10 cellular contexts compared by ENCODE assay signal in genomic region chr14:100827140-100827517, GRCh38. TPM values are rescaled to one million over a fixed set of nuclear protein-coding genes. Genes with fewer than 3 reads are reported as not detected.
DNase-seq lines count a peak whose midpoint lies in the region; ATAC-seq and TF ChIP-seq lines count a peak whose summit lies in the region.
"Had no signal": no experiment of that assay in that cellular context is flagged by ENCODE, and none has a peak within 500 bp of the region (broad histone marks: within the 10 kb centered on the region; RNA-seq: fewer than 3 reads in every experiment).

No MANE protein-coding gene starts in this region.

- H3K9me3 ChIP-seq in ascending aorta, result no peaks in the 10 kb centered on the region
- H3K9me3 ChIP-seq in heart left ventricle, result peaks cover 0 to 7% (median 0%) of the 10 kb centered on the region in 12 donors
- peaks cover 0 to 34% (median 8%) of the 10 kb centered on the region in 4 donors for H3K9me3 ChIP-seq in stomach
- no peaks in the 10 kb centered on the region for H3K9me3 ChIP-seq in T-helper 17 cell (ENCODE audit: control insufficient read depth, low read length, poor library complexity, severe bottlenecking)

- peaks cover 35% of the 10 kb centered on the region for H3K9me3 Mint-ChIP-seq in nephron progenitor cell

- DNase-seq in GM13977 (ENCODE audit: low spot score) (no peak), ascending aorta (ENCODE audit: low spot score in 2 of 2) (no peak), heart left ventricle (no peak), stomach (no peak), nephron progenitor cell (no peak), T-helper 17 cell (no peak)
- DNase-seq: cortex of kidney, NCI-H187 treated with DMSO at 0.1 percent for 48 hours had no signal

- peaks cover 14% of the 10 kb centered on the region for H3K36me3 Mint-ChIP-seq in nephron progenitor cell (ENCODE audit: low read depth)
- peaks cover 6% of the 10 kb centered on the region for H3K36me3 Mint-ChIP-seq in T-helper 17 cell (ENCODE audit: low read depth)

- TF ChIP-seq POLR2A in heart left ventricle (IDR thresholded peaks at IDR 0.05) (no peak), stomach (IDR thresholded peaks at IDR 0.05) (no peak)

- 52 to 81% (median 58%) methylated on average over 25 of the region's 25 CpGs for WGBS in heart left ventricle, 4 donors
- whole genome bisulfite sequencing in stomach, 5 donors, result 45 to 57% (median 52%) methylated on average over 25 of the region's 25 CpGs

- no peak for ATAC-seq in heart left ventricle
- no peak for ATAC-seq in GM21390 (IDR thresholded peaks at IDR 0.05; ENCODE audit: unreplicated experiment)
- no peak for ATAC-seq in HG03196 (IDR thresholded peaks at IDR 0.05; ENCODE audit: unreplicated experiment)
- ATAC-seq in T-helper 17 cell, result no peak

- intact Hi-C loops in ascending aorta (cut with DNase I), result no loop called here
- intact Hi-C loops in heart left ventricle (cut with DNase I), result loop anchor here in 2 of 10 donors (10.0 kb wide), 1 partner anchor 152 kb away; no protein-coding TSS in a partner anchor
- intact Hi-C loops in stomach (cut with DNase I; ENCODE audit: low total_unique reads), result no loop called here

- H3K4me3 Mint-ChIP-seq in nephron progenitor cell (no peak overlapping the region), T-helper 17 cell (no peak overlapping the region)

- H3K27me3 Mint-ChIP-seq in nephron progenitor cell (ENCODE audit: low read depth, poor library complexity), result peaks cover 15% of the 10 kb centered on the region
- peaks cover 49% of the 10 kb centered on the region for H3K27me3 Mint-ChIP-seq in T-helper 17 cell

- H3K4me1 ChIP-seq in ascending aorta (no peaks in the 10 kb centered on the region), heart left ventricle (no peaks in the 10 kb centered on the region), stomach (peaks cover 0 to 7% (median 0%) of the 10 kb centered on the region in 4 donors)

- H3K4me3 ChIP-seq in ascending aorta (peak overlapping the region; percentile 38 to 61), heart left ventricle (peak overlapping the region in 11 of 12 donors; percentile 10 to 60 (median 42)), stomach (peak overlapping the region; percentile 32 to 37 (median 34))

- in situ Hi-C loops in GM13977 (cut with MboI; ENCODE audit: low pct_unique_long_range_greater_than_20kb, low sequenced_read_pairs, unreplicated experiment), result no loop called here

- no peak for TF ChIP-seq EP300 in stomach (IDR thresholded peaks at IDR 0.05)

- TF ChIP-seq CTCF in GM13977 (IDR thresholded peaks at IDR 0.05; ENCODE audit: extremely low read depth, insufficient read depth, missing control alignments), result peak; percentile 15
- peak in 2 of 3 experiments; percentile 33 to 53 for TF ChIP-seq CTCF in ascending aorta (IDR thresholded peaks at IDR 0.05)
- peak in 9 of 12 donors; percentile 8 to 43 (median 24) for TF ChIP-seq CTCF in heart left ventricle (IDR thresholded peaks at IDR 0.05)
- TF ChIP-seq CTCF in stomach (IDR thresholded peaks at IDR 0.05), result peak in 1 of 7 experiments; percentile 17
- TF ChIP-seq CTCF in nephron progenitor cell (IDR thresholded peaks at IDR 0.05), result no peak

- H3K36me3 ChIP-seq in ascending aorta (no peaks in the 10 kb centered on the region), heart left ventricle (no peaks in the 10 kb centered on the region), stomach (no peaks in the 10 kb centered on the region)

- H3K4me1 Mint-ChIP-seq in nephron progenitor cell (peaks cover 60% of the 10 kb centered on the region), T-helper 17 cell (peaks cover 12% of the 10 kb centered on the region)

- peak overlapping the region in 1 of 2 donors; percentile 56 for H3K27ac ChIP-seq in ascending aorta
- peak overlapping the region in 2 of 12 donors; percentile 57 to 67 for H3K27ac ChIP-seq in heart left ventricle
- H3K27ac ChIP-seq in stomach, result peak overlapping the region in 3 of 5 donors; percentile 3 to 79 (median 44)

- H3K27me3 ChIP-seq in ascending aorta (no peaks in the 10 kb centered on the region), heart left ventricle (peaks cover 9 to 69% (median 42%) of the 10 kb centered on the region in 9 donors), stomach (peaks cover 0 to 57% (median 33%) of the 10 kb centered on the region in 3 donors)

- no peak overlapping the region for H3K27ac Mint-ChIP-seq in nephron progenitor cell
- no peak overlapping the region for H3K27ac Mint-ChIP-seq in T-helper 17 cell

RNA-seq across cellular contexts. Expression of gene MEG3, which starts 1.2 kb away (rescaled TPM):
- total RNA-seq in ascending aorta, result 105 TPM
- 10 to 100 TPM in 4 of 9 donors, 1 to 10 TPM in 5; 3.6 to 37.7 (median 9.9) TPM for total RNA-seq in heart left ventricle
- polyA plus RNA-seq in heart left ventricle, result 10 to 100 TPM in 1 of 2 donors, 1 to 10 TPM in 1; 5.6 to 36.7 TPM
- 100 to 1,000 TPM in 3 of 5 donors, 10 to 100 TPM in 2; 26.4 to 390 (median 124) TPM for total RNA-seq in stomach
- 100 to 1,000 TPM in 1 of 3 donors, 10 to 100 TPM in 2; 13.4 to 131 (median 30.6) TPM for polyA plus RNA-seq in stomach
- total RNA-seq in T-helper 17 cell, result under 1 TPM in 1 of 2 donors, not detected in 1; 0.21 TPM
